Comparison of ENCODE assay signal across 8 cellular contexts in genomic region chr3:15206662-15207576, GRCh38. TPM values are rescaled to one million over a fixed set of nuclear protein-coding genes. Genes with fewer than 3 reads are reported as not detected.
A peak's percentile ranks its signal among the peaks of the same experiment; 100 is the strongest.
DNase-seq lines count a peak whose midpoint lies in the region; ATAC-seq and TF ChIP-seq lines count a peak whose summit lies in the region.

No MANE protein-coding gene starts in this region.

- H3K4me3 Mint-ChIP-seq in naive B cell = peak overlapping the region; percentile 82 to 92 (median 89)

- DNase-seq in GM12865 (ENCODE audit: low read depth) = peak; percentile 58
- peak; percentile 8 for DNase-seq in activated CD4-positive, alpha-beta T cell treated with anti-CD3 and anti-CD28 coated beads for 1 hour
- peak; percentile 6 for DNase-seq in naive B cell
- DNase-seq in MV-4-11 (lab: John Stamatoyannopoulos, UW) = no peak
- no peak for DNase-seq in NCI-H128 (lab: John Stamatoyannopoulos, UW; ENCODE audit: unreplicated experiment)
- DNase-seq in NCI-H524 treated with DMSO at 0.1 percent for 48 hours (lab: John Stamatoyannopoulos, UW) = no peak

- H3K27ac Mint-ChIP-seq in naive B cell = peak overlapping the region; percentile 47 to 96 (median 90)

- peaks cover 25 to 39% (median 25%) of the 10 kb centered on the region in 3 donors for H3K4me1 Mint-ChIP-seq in naive B cell

- peak overlapping the region; percentile 96 for H3K4me3 ChIP-seq in GM12865 (ENCODE audit: low read depth, low read length)

- H3K27me3 Mint-ChIP-seq in naive B cell = no peaks in the 10 kb centered on the region

- ATAC-seq in HG03103 (IDR thresholded peaks at IDR 0.05; ENCODE audit: low read depth, unreplicated experiment) = peak; percentile 27
- peak; percentile 67 for ATAC-seq in esophagus mucosa
- ATAC-seq in naive B cell (ENCODE audit: low read depth in 2 of 2) = no peak

- H3K9me3 Mint-ChIP-seq in naive B cell = no peaks in the 10 kb centered on the region

- H3K36me3 Mint-ChIP-seq in naive B cell = peaks cover 0 to under 1% of the 10 kb centered on the region in 2 donors

- no peak for TF ChIP-seq CTCF in GM12865 (IDR thresholded peaks at IDR 0.05; ENCODE audit: insufficient read depth, low read depth, low read length, missing control alignments)

RNA-seq across cellular contexts. Expression of gene CAPN7, which starts 0.9 kb away (rescaled TPM):
- 21.5 TPM for total RNA-seq in esophagus mucosa
- 10 to 100 TPM; 19.0 to 35.7 (median 21.1) TPM for polyA plus RNA-seq in naive B cell (ENCODE audit: low read depth in 6 of 6)

Comparison
In these comparisons a context has a peak if more than half of its experiments do, and no peak if none do; other contexts are left out.
1. DNase-seq: peak in GM12865 (single experiment), activated CD4-positive, alpha-beta T cell treated with anti-CD3 and anti-CD28 coated beads for 1 hour (single experiment) and naive B cell (single experiment); none in MV-4-11 (single experiment), NCI-H128 (single experiment) and NCI-H524 treated with DMSO at 0.1 percent for 48 hours (single experiment).
2. ATAC-seq: peak in HG03103 (single experiment) and esophagus mucosa (single experiment); none in naive B cell (0 of 2).